35 cellular contexts compared by ENCODE assay signal in genomic region chr20:46104262-46104661, GRCh38. TPM values are rescaled to one million over a fixed set of nuclear protein-coding genes. Genes with fewer than 3 reads are reported as not detected.
"Had no signal": no experiment of that assay in that cellular context is flagged by ENCODE, and none has a peak within 500 bp of the region (broad histone marks: within the 10 kb centered on the region; RNA-seq: fewer than 3 reads in every experiment).

No MANE protein-coding gene starts in this region.

- DNase-seq: Karpas-422, Kasumi-1, MG63, MM.1S, MV-4-11, NCI-H1048, NCI-H1092, NCI-H1092 treated with DMSO at 0.1 percent for 48 hours, NCI-H1105, NCI-H1105 treated with DMSO at 0.1 percent for 48 hours, NCI-H1417, NCI-H1417 treated with DMSO at 0.1 percent for 48 hours, NCI-H1436, NCI-H1436 treated with DMSO at 0.1 percent for 48 hours, NCI-H146, NCI-H1694, NCI-H1694 treated with DMSO at 0.1 percent for 48 hours, NCI-H187, NCI-H187 treated with DMSO at 0.1 percent for 48 hours, NCI-H1930, NCI-H2029, NCI-H2029 treated with DMSO at 0.1 percent for 48 hours, NCI-H2081, NCI-H2081 treated with DMSO at 0.1 percent for 48 hours, NCI-H2107, NCI-H2171, NCI-H2171 treated with DMSO at 0.1 percent for 48 hours, NCI-H2227 treated with DMSO at 0.1 percent for 48 hours, NCI-H226, NCI-H345, NCI-H446, NCI-H446 treated with DMSO at 0.1 percent for 48 hours, NCI-H510A had no signal

- H3K9ac ChIP-seq: KMS-11 had no signal

- H3K36me3 ChIP-seq: MG63 had no signal

- H3K4me2 ChIP-seq: KMS-11 had no signal

- H3K27ac ChIP-seq: KMS-11 had no signal

- H3K4me3 ChIP-seq: MG63 had no signal

RNA-seq across cellular contexts. Expression of gene CD40, which starts 13.9 kb away (rescaled TPM):
- total RNA-seq: M059J had no signal
